ENCODE assay signal across 13 cellular contexts in genomic region chr10:101939273-101939635, GRCh38.
A peak's percentile ranks its signal among the peaks of the same experiment; 100 is the strongest.
DNase-seq lines count a peak whose midpoint lies in the region; ATAC-seq and TF ChIP-seq lines count a peak whose summit lies in the region.
"Had no signal": no experiment of that assay in that cellular context is flagged by ENCODE, and none has a peak within 500 bp of the region (broad histone marks: within the 10 kb centered on the region; RNA-seq: fewer than 3 reads in every experiment).

No MANE protein-coding gene starts in this region.

- H3K4me3 ChIP-seq in AG10803 (ENCODE audit: low read length), result no peak overlapping the region
- peak overlapping the region; percentile 35 for H3K4me3 ChIP-seq in coronary artery
- no peak overlapping the region for H3K4me3 ChIP-seq in mucosa of rectum (ENCODE audit: low read length in 2 of 2)
- no peak overlapping the region for H3K4me3 ChIP-seq in SJCRH30

- H3K9me3 ChIP-seq in mucosa of rectum (ENCODE audit: control insufficient read depth in 2 of 2, low read length in 2 of 2) (no peaks in the 10 kb centered on the region), SJCRH30 (replicated peaks) (no peaks in the 10 kb centered on the region)

- H3K27ac ChIP-seq in coronary artery, result peak overlapping the region; percentile 52 to 65
- peak overlapping the region; percentile 19 to 35 for H3K27ac ChIP-seq in mucosa of rectum (ENCODE audit: low read depth in 2 of 2, low read length in 2 of 2)
- H3K27ac ChIP-seq in SJCRH30, result no peak overlapping the region

- no peak for TF ChIP-seq CTCF in AG10803 (conservative IDR thresholded peaks at IDR 0.05; ENCODE audit: low read length)
- no peak for TF ChIP-seq CTCF in coronary artery (IDR thresholded peaks at IDR 0.05)

- H3K27me3 ChIP-seq in mucosa of rectum (ENCODE audit: control insufficient read depth in 2 of 2, insufficient read depth in 2 of 2, low read length in 2 of 2) (no peaks in the 10 kb centered on the region), SJCRH30 (no peaks in the 10 kb centered on the region)

- H3K4me1 ChIP-seq in mucosa of rectum (ENCODE audit: control insufficient read depth in 2 of 2, insufficient read depth in 2 of 2, low read length in 2 of 2) (peaks cover 0 to 3% of the 10 kb centered on the region in 2 donors), SJCRH30 (peaks cover 19% of the 10 kb centered on the region)

- no peak overlapping the region for H3K9ac ChIP-seq in mucosa of rectum (ENCODE audit: low read depth in 1 of 2, low read length in 2 of 2)

- ATAC-seq in HG02571 (IDR thresholded peaks at IDR 0.05; ENCODE audit: unreplicated experiment), result no peak
- ATAC-seq: left colon, T-cell had no signal

- peaks cover 4 to 6% of the 10 kb centered on the region in 2 donors for H3K36me3 ChIP-seq in mucosa of rectum (ENCODE audit: control insufficient read depth in 2 of 2, insufficient read depth in 2 of 2, low read length in 2 of 2)
- no peaks in the 10 kb centered on the region; the same call in none of the 2 replicates for H3K36me3 ChIP-seq in SJCRH30

- DNase-seq in AG10803 (ENCODE audit: low read depth) (peak; percentile 90), MV-4-11 (lab: John Stamatoyannopoulos, UW) (peak; percentile 50), coronary artery (ENCODE audit: low spot score) (no peak), SJCRH30 (no peak), HK-2 (ENCODE audit: unreplicated experiment) (no peak), CD1c-positive myeloid dendritic cell (ENCODE audit: extremely low spot score) (no peak)
- DNase-seq: activated effector memory CD4-positive, alpha-beta T cell treated with Interleukin-2 at 50 U/mL for 16 hours; DMS 273 treated with DMSO at 0.1 percent for 48 hours; left colon; stimulated activated CD4-positive, alpha-beta T cell treated with anti-CD3 and anti-CD28 coated beads, Interleukin-4, amount 100 ng/mL, for 4 hours; T-cell had no signal

Comparison
In these comparisons a context has a peak if more than half of its experiments do, and no peak if none do; other contexts are left out.
1. DNase-seq: peak in AG10803 (single experiment) and MV-4-11 (single experiment); none in coronary artery (single experiment), SJCRH30 (0 of 2), HK-2 (single experiment) and CD1c-positive myeloid dendritic cell (single experiment).